Comparison of ENCODE assay signal across 10 cellular contexts in genomic region chr17:43702636-43703035, GRCh38. TPM values are rescaled to one million over a fixed set of nuclear protein-coding genes. Genes with fewer than 3 reads are reported as not detected.
DNase-seq lines count a peak whose midpoint lies in the region; ATAC-seq, FAIRE-seq and TF ChIP-seq lines count a peak whose summit lies in the region.
"Had no signal": no experiment of that assay in that cellular context is flagged by ENCODE, and none has a peak within 500 bp of the region (broad histone marks: within the 10 kb centered on the region; RNA-seq: fewer than 3 reads in every experiment).

No MANE protein-coding gene starts in this region.

- H3K9ac ChIP-seq in K562 (ENCODE audit: insufficient read depth in 1 of 2, low read depth in 2 of 2, low read length in 2 of 2) = no peak overlapping the region

- WGBS in K562 (ENCODE audit: insufficient coverage, low coverage, missing lambda C conversion rate) = 9% methylated on average over 4 of the region's 4 CpGs

- H3K9me3 ChIP-seq in K562 (replicated peaks; ENCODE audit: control insufficient read depth, insufficient read depth, low read depth, low read length) = no peaks in the 10 kb centered on the region; the same call in 1 of the 2 replicates

- BruUV-seq in K562 (replicated peaks; lab: Mats Ljungman, UMichigan) = no TSS peak

- in situ Hi-C loops in K562 (cut with MboI) = no loop called here

- H3K27ac ChIP-seq in K562 (ENCODE audit: extremely low read depth, low read depth, low read length) = no peak overlapping the region
- H3K27ac ChIP-seq: brain microvascular endothelial cell had no signal

- H3K4me1 ChIP-seq in K562 (replicated peaks in 1 of 2; ENCODE audit: control insufficient read depth in 2 of 2, insufficient read depth in 2 of 2, low read length in 2 of 2) = peaks cover 0 to 4% of the 10 kb centered on the region in 2 experiments; a peak in 1 of 5 replicates

- peaks cover 14 to 59% of the 10 kb centered on the region in 2 experiments; a peak in 4 of 5 replicates for H3K27me3 ChIP-seq in K562 (ENCODE audit: control insufficient read depth in 2 of 2, insufficient read depth in 2 of 2, low read length in 2 of 2)
- H3K27me3 ChIP-seq: brain microvascular endothelial cell had no signal

- H3K36me3 ChIP-seq in K562 (ENCODE audit: control insufficient read depth, insufficient read depth, low read length) = no peaks in the 10 kb centered on the region
- H3K36me3 ChIP-seq: brain microvascular endothelial cell had no signal

- H3K4me3 ChIP-seq in K562 = no peak overlapping the region

- intact Hi-C loops in K562 (cut with micrococcal nuclease) = no loop called here

- peak; percentile 98 for ATAC-seq in K562
- no peak for ATAC-seq in GM19035 (IDR thresholded peaks at IDR 0.05; ENCODE audit: unreplicated experiment)
- ATAC-seq in HG03159 (IDR thresholded peaks at IDR 0.05; ENCODE audit: unreplicated experiment) = no peak

- H2AFZ ChIP-seq in K562 (ENCODE audit: low read depth, low read length) = peak overlapping the region; percentile 72

- POLR2A ChIA-PET in K562 (lab: Yijun Ruan, JAX) = interaction anchor here (0.7 to 1.9 kb wide), 3 partner anchors 26 to 317 kb away, joined by 3 to 5 read pairs (median 3); no protein-coding TSS in a partner anchor

- DNase-seq in CD1c-positive myeloid dendritic cell (ENCODE audit: extremely low spot score) = peak; percentile 51
- peak; percentile 8 for DNase-seq in DMS53 treated with DMSO at 0.1 percent for 48 hours (lab: John Stamatoyannopoulos, UW; ENCODE audit: unreplicated experiment)
- peak; percentile 19 for DNase-seq in NCI-H69 (lab: John Stamatoyannopoulos, UW)
- DNase-seq in K562 (ENCODE audit: extremely low read depth in 1 of 4, low spot score in 3 of 4) = peak; percentile 59 to 81 (median 64)
- no peak for DNase-seq in LoVo (ENCODE audit: low spot score)
- DNase-seq: brain microvascular endothelial cell, NCI-H1930 had no signal

- peak overlapping the region; percentile 37 for H3K4me2 ChIP-seq in K562 (ENCODE audit: insufficient read depth, low read length)

- TF ChIP-seq CTCF in K562 (IDR thresholded peaks at IDR 0.05 in 2 of 3, conservative IDR thresholded peaks at IDR 0.05 in 1 of 3; ENCODE audit: insufficient read depth in 2 of 3, low read depth in 1 of 3, low read length in 3 of 3) = no peak

- FAIRE-seq in K562 (lab: Jason Lieb, UNC) = peak; percentile 88

- TF ChIP-seq EP300 in K562 (IDR thresholded peaks at IDR 0.05; ENCODE audit: low read length) = no peak

- no peak for TF ChIP-seq POLR2A in K562 (conservative IDR thresholded peaks at IDR 0.05)

- no peaks in the 10 kb centered on the region for H3K9me1 ChIP-seq in K562 (ENCODE audit: control insufficient read depth, insufficient read depth, low read length)

- CTCF ChIA-PET in K562 (lab: Yijun Ruan, JAX; ENCODE audit: low intra/inter-chr PET ratio) = interaction anchor here (1.1 kb wide), 1 partner anchor 58 kb away, joined by 5 read pairs; no protein-coding TSS in a partner anchor

- no peak for TF ChIP-seq RAD21 in K562 (CRISPR knock-in tag; conservative IDR thresholded peaks at IDR 0.05 in 1 of 2, IDR thresholded peaks at IDR 0.05 in 1 of 2)

- H3K79me2 ChIP-seq in K562 (ENCODE audit: control insufficient read depth, insufficient read depth, low read length) = no peaks in the 10 kb centered on the region

- no peaks in the 10 kb centered on the region for H4K20me1 ChIP-seq in K562 (replicated peaks; ENCODE audit: control insufficient read depth, insufficient read depth, low read length)

TF ChIP-seq in K562, 482 proteins besides CTCF, POLR2A, EP300 and RAD21:
- peak; percentile 72 for TF ChIP-seq FOS (IDR thresholded peaks at IDR 0.05; ENCODE audit: extremely low read depth, insufficient read length)
- peak; percentile 96 for TF ChIP-seq USF2 (CRISPR knock-in tag; IDR thresholded peaks at IDR 0.05)
- peak; percentile 96 for TF ChIP-seq USF1 (CRISPR knock-in tag; IDR thresholded peaks at IDR 0.05)
- no peak for TF ChIP-seq FOXJ3 (CRISPR knock-in tag; IDR thresholded peaks at IDR 0.05)
- peak; percentile 85 for TF ChIP-seq RBM25 (IDR thresholded peaks at IDR 0.05; ENCODE audit: low read depth, low read length, severe bottlenecking)
- TF ChIP-seq RAD51 (IDR thresholded peaks at IDR 0.05; ENCODE audit: borderline replicate concordance, low read depth) = peak; percentile 95
- no peak for TF ChIP-seq EZH2 (IDR thresholded peaks at IDR 0.05; ENCODE audit: borderline replicate concordance, low read depth, low read length)
- peak; percentile 88 for TF ChIP-seq NFYB (IDR thresholded peaks at IDR 0.05; ENCODE audit: extremely low read depth, insufficient read length)
- TF ChIP-seq CBFA2T2 (conservative IDR thresholded peaks at IDR 0.05) = peak; percentile 58

RNA-seq across cellular contexts. Expression of gene MEOX1, which starts 40.9 kb away (rescaled TPM):
- not detected in 2 replicates for total RNA-seq in K562 (2011; cell fraction: chromatin; rRNA removed; ENCODE audit: low replicate concordance)
- total RNA-seq in K562 (2011; cell fraction: nucleolus; rRNA removed) = not detected in 2 replicates
- total RNA-seq in K562 (2011; cell fraction: nucleoplasm; rRNA removed) = not detected in 2 replicates
- total RNA-seq in K562 (2014; rRNA removed) (not detected in 2 replicates), K562 (2014; rRNA removed; fragmentation: Illumina TruSeq; extraction: Trizol) (not detected in 2 replicates), K562 (2015; rRNA removed; fragmentation: Illumina TruSeq; extraction: Trizol) (not detected in 2 replicates), K562 (2021) (not detected in 2 replicates)
- polyA plus RNA-seq in K562 (2011; rRNA removed) (not detected in 2 replicates), K562 (2014; fragmentation: Illumina TruSeq; extraction: Trizol) (not detected in 2 replicates), K562 (2014; fragmentation: Nextera tagmentation; extraction: Ambion mirVana) (not detected), K562 (2014; rRNA removed) (not detected in 2 replicates)
- not detected in 2 replicates for polyA plus RNA-seq in K562 (2011; cell fraction: cytosol; rRNA removed)
- not detected in 2 replicates for polyA plus RNA-seq in K562 (2011; cell fraction: nucleus; rRNA removed)
- not detected in 2 replicates for polyA plus RNA-seq in K562 (2012)
- polyA minus RNA-seq in K562 (2011; rRNA and poly(A)+ RNA removed) = not detected in 2 replicates
- polyA minus RNA-seq in K562 (2011; cell fraction: cytosol; rRNA and poly(A)+ RNA removed) = not detected in 2 replicates
- not detected in 2 replicates for polyA minus RNA-seq in K562 (2011; cell fraction: nucleus; rRNA and poly(A)+ RNA removed)

RNA-seq across cellular contexts. Expression of gene SOST, which starts 56.0 kb away (rescaled TPM):
- not detected in 2 replicates for total RNA-seq in K562 (2011; cell fraction: chromatin; rRNA removed; ENCODE audit: low replicate concordance)
- not detected in 2 replicates for total RNA-seq in K562 (2011; cell fraction: nucleolus; rRNA removed)
- total RNA-seq in K562 (2011; cell fraction: nucleoplasm; rRNA removed) = not detected in 2 replicates
- not detected in 2 replicates for total RNA-seq in K562 (2014; rRNA removed)
- total RNA-seq in K562 (2014; rRNA removed; fragmentation: Illumina TruSeq; extraction: Trizol) = not detected in 2 replicates
- not detected in 2 replicates for total RNA-seq in K562 (2015; rRNA removed; fragmentation: Illumina TruSeq; extraction: Trizol)
- total RNA-seq in K562 (2021) = not detected in 2 replicates
- polyA plus RNA-seq in K562 (2011; rRNA removed) = not detected in 2 replicates
- not detected in 2 replicates for polyA plus RNA-seq in K562 (2011; cell fraction: cytosol; rRNA removed)
- not detected in 2 replicates for polyA plus RNA-seq in K562 (2011; cell fraction: nucleus; rRNA removed)
- 0.06 TPM in 1 of 2 replicates, not detected in the other for polyA plus RNA-seq in K562 (2012)
- polyA plus RNA-seq in K562 (2014; fragmentation: Illumina TruSeq; extraction: Trizol) = not detected in 2 replicates
- not detected for polyA plus RNA-seq in K562 (2014; fragmentation: Nextera tagmentation; extraction: Ambion mirVana)
- polyA plus RNA-seq in K562 (2014; rRNA removed) = not detected in 2 replicates
- polyA minus RNA-seq in K562 (2011; rRNA and poly(A)+ RNA removed) = not detected in 2 replicates
- polyA minus RNA-seq in K562 (2011; cell fraction: cytosol; rRNA and poly(A)+ RNA removed) = not detected in 2 replicates
- not detected in 2 replicates for polyA minus RNA-seq in K562 (2011; cell fraction: nucleus; rRNA and poly(A)+ RNA removed)
- total RNA-seq: temporal lobe had no signal
